In the genomic region with DNA sequence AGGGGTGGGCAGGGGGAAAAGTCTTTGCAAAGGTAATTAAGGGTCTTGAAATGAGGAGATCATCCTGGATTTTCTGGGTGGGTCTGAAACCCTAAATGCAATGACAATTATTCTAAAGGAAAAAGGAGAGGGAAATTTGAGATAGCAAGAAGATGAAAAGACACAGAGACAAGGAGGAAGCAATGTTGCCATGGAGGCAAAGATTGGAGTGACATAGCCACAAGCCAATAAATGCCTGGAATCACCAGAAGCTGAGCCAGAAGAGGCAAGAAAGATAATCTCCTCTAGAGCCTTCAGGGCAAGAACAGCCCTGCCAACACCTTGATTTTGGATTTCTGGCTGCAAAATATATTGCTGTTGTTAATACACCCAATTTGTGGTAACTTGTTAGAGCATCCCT, we compare ENCODE assay signal across 24 cellular contexts.
"Had no signal": no experiment of that assay in that cellular context is flagged by ENCODE, and none has a peak within 500 bp of the region (broad histone marks: within the 10 kb centered on the region; RNA-seq: fewer than 3 reads in every experiment).

No MANE protein-coding gene starts in this region.

- H3K9me3 Mint-ChIP-seq: mesothelial cell of epicardium, nephron had no signal

- H3K9ac ChIP-seq: parathyroid adenoma had no signal

- H3K4me3 ChIP-seq: body of pancreas, hepatocyte, lower lobe of right lung, right lobe of liver, suprapubic skin, vagina had no signal

- H2AFZ ChIP-seq: hepatocyte, parathyroid adenoma had no signal

- H3K4me1 Mint-ChIP-seq: activated CD4-positive, alpha-beta T cell treated with anti-CD3 and anti-CD28 coated beads, Interleukin-2, amount 10 ng/mL, durations not matched to agents 7 days and 5 days; activated naive CD8-positive, alpha-beta T cell treated with anti-CD3 and anti-CD28 coated beads, Interleukin-2, amount 10 ng/mL, durations not matched to agents 7 days and 5 days; mesothelial cell of epicardium; nephron had no signal

- H3K4me3 Mint-ChIP-seq: activated CD4-positive, alpha-beta T cell treated with anti-CD3 and anti-CD28 coated beads, Interleukin-2, amount 10 ng/mL, durations not matched to agents 7 days and 5 days; activated CD8-positive, alpha-beta T cell treated with anti-CD3 and anti-CD28 coated beads, Interleukin-2, amount 10 ng/mL, durations not matched to agents 7 days and 5 days; activated naive CD8-positive, alpha-beta T cell treated with anti-CD3 and anti-CD28 coated beads, Interleukin-2, amount 10 ng/mL, durations not matched to agents 7 days and 5 days; activated T-cell treated with anti-CD3 and anti-CD28 coated beads, Interleukin-2, amount 50 U/mL, for 24 hours; dendritic cell treated with granulocyte-macrophage colony-stimulating factor and Interleukin-4, amounts not matched to agents 40 ng/mL and 50 ng/mL, for 4 days; mesothelial cell of epicardium; nephron; stimulated activated naive CD8-positive, alpha-beta T cell treated with anti-CD3 and anti-CD28 coated beads, Interleukin-15, Interleukin-2, amounts not matched to agents 100 ng/mL and 50 ng/mL, for 24 hours had no signal

- H3K9me3 ChIP-seq: body of pancreas, lower lobe of right lung, right lobe of liver, suprapubic skin, vagina had no signal

- DNase-seq: activated CD4-positive, alpha-beta T cell treated with anti-CD3 and anti-CD28 coated beads, Interleukin-2, amount 10 ng/mL, durations not matched to agents 7 days and 5 days; activated CD8-positive, alpha-beta T cell treated with anti-CD3 and anti-CD28 coated beads, Interleukin-2, amount 10 ng/mL, durations not matched to agents 7 days and 5 days; activated naive CD4-positive, alpha-beta T cell treated with Interleukin-2 at 50 U/mL for 16 hours; activated naive CD8-positive, alpha-beta T cell treated with anti-CD3 and anti-CD28 coated beads, Interleukin-2, amount 10 ng/mL, durations not matched to agents 7 days and 5 days; activated T-cell treated with anti-CD3 and anti-CD28 coated beads, Interleukin-2, amount 50 U/mL, for 24 hours; body of pancreas; effector memory CD4-positive, alpha-beta T cell; lower lobe of right lung; right lobe of liver; small intestine; stimulated activated CD4-positive, alpha-beta T cell treated with anti-CD3 and anti-CD28 coated beads, Interleukin-15, amount 100 ng/mL, for 24 hours; stimulated activated CD4-positive, alpha-beta T cell treated with anti-CD3 and anti-CD28 coated beads, Interleukin-2, amount 100 ng/mL, for 48 hours; trophoblast cell had no signal

- H3K27ac ChIP-seq: body of pancreas, epithelial cell of prostate, foreskin keratinocyte, hepatocyte, lower lobe of right lung, parathyroid adenoma, right lobe of liver, suprapubic skin, vagina had no signal

- H3K27ac Mint-ChIP-seq: activated CD4-positive, alpha-beta T cell treated with anti-CD3 and anti-CD28 coated beads, Interleukin-2, amount 10 ng/mL, durations not matched to agents 7 days and 5 days; activated CD8-positive, alpha-beta T cell treated with anti-CD3 and anti-CD28 coated beads, Interleukin-2, amount 10 ng/mL, durations not matched to agents 7 days and 5 days; activated naive CD8-positive, alpha-beta T cell treated with anti-CD3 and anti-CD28 coated beads, Interleukin-2, amount 10 ng/mL, durations not matched to agents 7 days and 5 days; activated T-cell treated with anti-CD3 and anti-CD28 coated beads, Interleukin-2, amount 50 U/mL, for 24 hours; activated T-helper 2 cell treated with anti-CD3 and anti-CD28 coated beads, Interferon-gamma antibody, Interleukin-2, Interleukin-4, amounts not matched to agents 10 μg/mL and 5 μg/mL and 100 μg/mL, durations not matched to agents 14 hours and 24 hours and 36 hours; dendritic cell treated with granulocyte-macrophage colony-stimulating factor and Interleukin-4, amounts not matched to agents 40 ng/mL and 50 ng/mL, for 4 days; mesothelial cell of epicardium; nephron; stimulated activated naive CD8-positive, alpha-beta T cell treated with anti-CD3 and anti-CD28 coated beads, Interleukin-15, Interleukin-2, amounts not matched to agents 100 ng/mL and 50 ng/mL, for 24 hours had no signal

- H3K4me1 ChIP-seq: body of pancreas, foreskin keratinocyte, lower lobe of right lung, parathyroid adenoma, right lobe of liver, suprapubic skin, vagina had no signal

- H3K36me3 ChIP-seq: lower lobe of right lung, right lobe of liver, suprapubic skin, vagina had no signal

- H3K79me2 ChIP-seq: hepatocyte, parathyroid adenoma had no signal

- H3K4me2 ChIP-seq: hepatocyte had no signal

- H3K27me3 ChIP-seq: body of pancreas, foreskin keratinocyte, hepatocyte, right lobe of liver, suprapubic skin, vagina had no signal

- H3K27me3 Mint-ChIP-seq: activated CD4-positive, alpha-beta T cell treated with anti-CD3 and anti-CD28 coated beads, Interleukin-2, amount 10 ng/mL, durations not matched to agents 7 days and 5 days; activated naive CD8-positive, alpha-beta T cell treated with anti-CD3 and anti-CD28 coated beads, Interleukin-2, amount 10 ng/mL, durations not matched to agents 7 days and 5 days; activated T-cell treated with anti-CD3 and anti-CD28 coated beads, Interleukin-2, amount 50 U/mL, for 24 hours; dendritic cell treated with granulocyte-macrophage colony-stimulating factor and Interleukin-4, amounts not matched to agents 40 ng/mL and 50 ng/mL, for 4 days; stimulated activated naive CD8-positive, alpha-beta T cell treated with anti-CD3 and anti-CD28 coated beads, Interleukin-15, Interleukin-2, amounts not matched to agents 100 ng/mL and 50 ng/mL, for 24 hours had no signal

- H3K36me3 Mint-ChIP-seq: activated naive CD8-positive, alpha-beta T cell treated with anti-CD3 and anti-CD28 coated beads, Interleukin-2, amount 10 ng/mL, durations not matched to agents 7 days and 5 days; mesothelial cell of epicardium had no signal
